Comparison of ENCODE assay signal across 30 cellular contexts in the genomic region with DNA sequence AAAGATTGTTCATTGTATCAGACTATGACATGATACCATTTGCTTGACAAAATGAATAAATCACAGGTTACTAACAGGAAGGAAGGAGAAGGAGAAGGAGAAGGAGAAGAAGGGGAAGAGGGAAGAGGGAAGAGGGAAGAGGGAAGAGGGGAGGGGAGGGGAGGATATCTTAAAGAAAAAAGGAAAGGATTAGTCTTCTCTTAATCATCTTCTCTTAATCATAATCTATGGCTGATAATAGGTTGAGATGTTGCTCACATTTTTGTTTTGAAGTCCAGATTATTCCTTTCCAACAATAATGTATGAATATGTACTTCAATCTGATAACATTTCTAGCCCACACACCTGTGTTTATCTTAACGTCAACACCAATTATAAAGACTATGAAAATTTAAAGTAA.
"Had no signal": no experiment of that assay in that cellular context is flagged by ENCODE, and none has a peak within 500 bp of the region (broad histone marks: within the 10 kb centered on the region; RNA-seq: fewer than 3 reads in every experiment).

No MANE protein-coding gene starts in this region.

- H3K27ac Mint-ChIP-seq: dendritic cell treated with granulocyte-macrophage colony-stimulating factor and Interleukin-4, amounts not matched to agents 40 ng/mL and 50 ng/mL, for 4 days; naive thymus-derived CD4-positive, alpha-beta T cell; nephron; neural progenitor cell; stimulated activated naive B cell treated with anti-CD40 and anti-IgM and Interleukin-4, amounts not matched to agents 10 μg/mL and 1 μg/mL and 100 μg/mL, for 72 hours; stimulated activated naive CD8-positive, alpha-beta T cell treated with anti-CD3 and anti-CD28 coated beads, Interleukin-15, Interleukin-2, amounts not matched to agents 100 ng/mL and 50 ng/mL, for 24 hours had no signal

- DNase-seq: effector memory CD4-positive, alpha-beta T cell; esophagus squamous epithelium; foreskin melanocyte; glutamatergic neuron; heart right ventricle; hippocampal formation; left cardiac atrium; left lung; mesenchymal stem cell; midbrain; naive thymus-derived CD4-positive, alpha-beta T cell; ovary; posterior cingulate gyrus; psoas muscle; right cardiac atrium; spleen; stimulated activated CD4-positive, alpha-beta T cell treated with anti-CD3 and anti-CD28 coated beads, Interleukin-4, amount 100 ng/mL, for 4 hours; stimulated activated naive B cell treated with anti-CD40 and anti-IgM and Interleukin-4, amounts not matched to agents 10 μg/mL and 1 μg/mL and 100 μg/mL, for 72 hours; upper lobe of right lung; uterus had no signal

- H3K27me3 Mint-ChIP-seq: dendritic cell treated with granulocyte-macrophage colony-stimulating factor and Interleukin-4, amounts not matched to agents 40 ng/mL and 50 ng/mL, for 4 days; naive thymus-derived CD4-positive, alpha-beta T cell; stimulated activated naive B cell treated with anti-CD40 and anti-IgM and Interleukin-4, amounts not matched to agents 10 μg/mL and 1 μg/mL and 100 μg/mL, for 72 hours; stimulated activated naive CD8-positive, alpha-beta T cell treated with anti-CD3 and anti-CD28 coated beads, Interleukin-15, Interleukin-2, amounts not matched to agents 100 ng/mL and 50 ng/mL, for 24 hours had no signal

- H2AFZ ChIP-seq: neural progenitor cell had no signal

- H3K4me2 ChIP-seq: neural progenitor cell had no signal

- H3K9me3 Mint-ChIP-seq: dendritic cell treated with granulocyte-macrophage colony-stimulating factor and Interleukin-4, amounts not matched to agents 40 ng/mL and 50 ng/mL, for 4 days; nephron; stimulated activated naive B cell treated with anti-CD40 and anti-IgM and Interleukin-4, amounts not matched to agents 10 μg/mL and 1 μg/mL and 100 μg/mL, for 72 hours; stimulated activated naive CD8-positive, alpha-beta T cell treated with anti-CD3 and anti-CD28 coated beads, Interleukin-15, Interleukin-2, amounts not matched to agents 100 ng/mL and 50 ng/mL, for 24 hours had no signal

- H3K9ac ChIP-seq: neural progenitor cell had no signal

- H3K4me3 Mint-ChIP-seq: dendritic cell treated with granulocyte-macrophage colony-stimulating factor and Interleukin-4, amounts not matched to agents 40 ng/mL and 50 ng/mL, for 4 days; naive thymus-derived CD4-positive, alpha-beta T cell; nephron; neural progenitor cell; stimulated activated naive B cell treated with anti-CD40 and anti-IgM and Interleukin-4, amounts not matched to agents 10 μg/mL and 1 μg/mL and 100 μg/mL, for 72 hours; stimulated activated naive CD8-positive, alpha-beta T cell treated with anti-CD3 and anti-CD28 coated beads, Interleukin-15, Interleukin-2, amounts not matched to agents 100 ng/mL and 50 ng/mL, for 24 hours had no signal

- ATAC-seq: heart right ventricle; left lung; naive thymus-derived CD4-positive, alpha-beta T cell; psoas muscle; right cardiac atrium; stimulated activated naive B cell treated with anti-CD40 and anti-IgM and Interleukin-4, amounts not matched to agents 10 μg/mL and 1 μg/mL and 100 μg/mL, for 72 hours; upper lobe of right lung had no signal

- H3K27me3 ChIP-seq: esophagus squamous epithelium, heart right ventricle, left lung, neural progenitor cell, ovary, spleen, tibial nerve, upper lobe of right lung, uterus had no signal

- H3K36me3 Mint-ChIP-seq: stimulated activated naive B cell treated with anti-CD40 and anti-IgM and Interleukin-4, amounts not matched to agents 10 μg/mL and 1 μg/mL and 100 μg/mL, for 72 hours had no signal

- H3K4me3 ChIP-seq: esophagus squamous epithelium, heart right ventricle, left lung, neural progenitor cell, ovary, psoas muscle, skin epidermis, spleen, thoracic aorta, tibial nerve, upper lobe of right lung, uterus had no signal

- H3K36me3 ChIP-seq: esophagus squamous epithelium, heart right ventricle, left lung, neural progenitor cell, ovary, spleen, thoracic aorta, tibial nerve, upper lobe of right lung, uterus had no signal

- H3K4me1 Mint-ChIP-seq: nephron, neural progenitor cell had no signal

- FAIRE-seq: colon, endothelial cell of umbilical vein, islet of Langerhans had no signal

- H3K9me3 ChIP-seq: esophagus squamous epithelium, heart right ventricle, left lung, ovary, psoas muscle, spleen, thoracic aorta, tibial nerve, upper lobe of right lung, uterus had no signal

- H3K4me1 ChIP-seq: esophagus squamous epithelium, heart right ventricle, left lung, psoas muscle, spleen, tibial nerve, upper lobe of right lung, uterus had no signal

- H3K27ac ChIP-seq: esophagus squamous epithelium, heart right ventricle, left lung, neural progenitor cell, ovary, psoas muscle, skin epidermis, spleen, thoracic aorta, tibial nerve, upper lobe of right lung, uterus had no signal
